In the genomic region with DNA sequence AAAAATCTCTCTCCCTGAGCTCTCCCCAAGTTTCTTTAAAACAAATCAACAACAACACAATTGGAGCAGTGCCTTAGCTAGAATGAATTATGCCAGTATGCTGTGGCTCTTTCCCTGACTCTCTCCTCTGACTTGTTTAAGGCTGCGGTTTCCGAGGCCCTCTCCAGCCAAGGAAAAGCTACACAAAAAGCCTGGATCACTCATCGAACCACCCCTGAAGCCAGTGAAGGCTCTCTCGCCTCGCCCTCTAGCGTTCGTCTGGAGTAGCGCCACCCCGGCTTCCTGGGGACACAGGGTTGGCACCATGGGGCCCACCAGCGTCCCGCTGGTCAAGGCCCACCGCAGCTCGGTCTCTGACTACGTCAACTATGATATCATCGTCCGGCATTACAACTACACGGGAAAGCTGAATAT, we compare ENCODE assay signal across 9 cellular contexts. TPM values are rescaled to one million over a fixed set of nuclear protein-coding genes. Genes with fewer than 3 reads are reported as not detected.
DNase-seq lines count a peak whose midpoint lies in the region; ATAC-seq, FAIRE-seq and TF ChIP-seq lines count a peak whose summit lies in the region.
"Had no signal": no experiment of that assay in that cellular context is flagged by ENCODE, and none has a peak within 500 bp of the region (broad histone marks: within the 10 kb centered on the region; RNA-seq: fewer than 3 reads in every experiment).

No MANE protein-coding gene starts in this region.

- H3K4me1 ChIP-seq in BLaER1 (peaks cover 49% of the 10 kb centered on the region), KMS-11 (ENCODE audit: low read depth, poor library complexity, severe bottlenecking) (peaks cover 29% of the 10 kb centered on the region), heart left ventricle (peaks cover 0 to 65% (median 35%) of the 10 kb centered on the region in 12 donors), tibial nerve (peaks cover 0 to 29% (median 17%) of the 10 kb centered on the region in 4 donors)

- H3F3A ChIP-seq in SU-DHL-6 (ENCODE audit: insufficient read depth), result no peaks in the 10 kb centered on the region; the same call in 1 of the 2 replicates

- H4K20me1 ChIP-seq in BLaER1 (0 out of 2 replicates have a peak, but pooled peaks cover 12% of the 10 kb centered on the region), KMS-11 (ENCODE audit: insufficient read depth) (no peaks in the 10 kb centered on the region), SU-DHL-6 (ENCODE audit: low read depth, low read length) (no peaks in the 10 kb centered on the region)

- TF ChIP-seq POLR2A in heart left ventricle (IDR thresholded peaks at IDR 0.05), result peak in 1 of 2 donors; percentile 41
- no peak for TF ChIP-seq POLR2A in tibial nerve (IDR thresholded peaks at IDR 0.05)

- H3K4me3 ChIP-seq in BLaER1, result peak overlapping the region; percentile 78
- no peak overlapping the region for H3K4me3 ChIP-seq in KMS-11 (IDR thresholded peaks at IDR 0.05; ENCODE audit: insufficient read depth, low read depth, low read length)
- H3K4me3 ChIP-seq in SU-DHL-6 (ENCODE audit: insufficient read depth, low read length, poor library complexity, severe bottlenecking), result no peak overlapping the region
- peak overlapping the region; percentile 60 to 88 (median 73) for H3K4me3 ChIP-seq in heart left ventricle
- peak overlapping the region; percentile 40 to 77 (median 64) for H3K4me3 ChIP-seq in tibial nerve

- DNase-seq in GM19239 (ENCODE audit: insufficient read length, low spot score) (no peak), heart left ventricle (peak; percentile 88 to 93 (median 90)), posterior cingulate gyrus (peak; percentile 58 to 95 (median 75)), tibial nerve (ENCODE audit: low spot score in 2 of 2) (peak; percentile 70 to 88)
- peak; percentile 73 for DNase-seq in activated naive CD8-positive, alpha-beta T cell treated with anti-CD3 and anti-CD28 coated beads, Interleukin-2, amount 50 U/mL, for 16 hours (ENCODE audit: low read depth, low spot score)

- 3 to 7% (median 5%) methylated on average over 17 of the region's 17 CpGs for WGBS in heart left ventricle, 4 donors
- 9 to 10% methylated on average over 17 of the region's 17 CpGs for WGBS in tibial nerve, 2 donors

- H2AFZ ChIP-seq in KMS-11 (ENCODE audit: low read depth), result no peak overlapping the region
- no peak overlapping the region for H2AFZ ChIP-seq in SU-DHL-6 (ENCODE audit: low read depth, low read length, severe bottlenecking)

- no peaks in the 10 kb centered on the region for H3K79me2 ChIP-seq in KMS-11 (ENCODE audit: insufficient read depth, low read depth)
- no peaks in the 10 kb centered on the region for H3K79me2 ChIP-seq in SU-DHL-6 (ENCODE audit: insufficient read depth, low read length)

- peak; percentile 96 for FAIRE-seq in GM19239 (lab: Jason Lieb, UNC)
- FAIRE-seq: TTC549 had no signal

- H3K4me2 ChIP-seq in BLaER1 (peak overlapping the region; percentile 95), KMS-11 (peak overlapping the region; percentile 23; the same call in 1 of the 2 replicates), SU-DHL-6 (ENCODE audit: low read depth, low read length, poor library complexity, severe bottlenecking) (peak overlapping the region; percentile 53)

- no peaks in the 10 kb centered on the region for H3K9me2 ChIP-seq in SU-DHL-6 (replicated peaks; ENCODE audit: insufficient read depth, low read length)

- H3K36me3 ChIP-seq in BLaER1, result peaks cover 23% of the 10 kb centered on the region
- no peaks in the 10 kb centered on the region for H3K36me3 ChIP-seq in KMS-11 (ENCODE audit: insufficient read depth)
- no peaks in the 10 kb centered on the region for H3K36me3 ChIP-seq in SU-DHL-6 (ENCODE audit: low read length)
- peaks cover 0 to 49% (median 34%) of the 10 kb centered on the region in 9 donors for H3K36me3 ChIP-seq in heart left ventricle
- no peaks in the 10 kb centered on the region for H3K36me3 ChIP-seq in tibial nerve

- peak overlapping the region; percentile 58; the same call in 1 of the 2 replicates for H3K9ac ChIP-seq in BLaER1
- H3K9ac ChIP-seq in KMS-11, result no peak overlapping the region
- H3K9ac ChIP-seq in SU-DHL-6 (ENCODE audit: low read length), result no peak overlapping the region

- TF ChIP-seq CTCF in KMS-11 (conservative IDR thresholded peaks at IDR 0.05; ENCODE audit: low read depth, low read length) (peak; percentile 85), SU-DHL-6 (IDR thresholded peaks at IDR 0.05; ENCODE audit: insufficient read depth, low read length, poor library complexity, severe bottlenecking) (peak; percentile 92), heart left ventricle (IDR thresholded peaks at IDR 0.05) (peak; percentile 90 to 98 (median 94)), tibial nerve (IDR thresholded peaks at IDR 0.05) (peak; percentile 85 to 95 (median 89))

- TF ChIP-seq EP300 in tibial nerve (IDR thresholded peaks at IDR 0.05), result peak in 1 of 2 donors; percentile 40

- H3K9me3 ChIP-seq in BLaER1 (no peaks in the 10 kb centered on the region), SU-DHL-6 (ENCODE audit: insufficient read depth, low read length) (no peaks in the 10 kb centered on the region), heart left ventricle (no peaks in the 10 kb centered on the region), tibial nerve (no peaks in the 10 kb centered on the region)

- H3K27me3 ChIP-seq in BLaER1 (peaks cover 35% of the 10 kb centered on the region), KMS-11 (ENCODE audit: insufficient read depth, low read depth) (peaks cover 10% of the 10 kb centered on the region), SU-DHL-6 (ENCODE audit: low read length) (no peaks in the 10 kb centered on the region), heart left ventricle (no peaks in the 10 kb centered on the region), tibial nerve (no peaks in the 10 kb centered on the region)

- H3K27ac ChIP-seq in BLaER1 (peak overlapping the region; percentile 28; the same call in 1 of the 2 replicates), KMS-11 (no peak overlapping the region), SU-DHL-6 (ENCODE audit: low read depth, low read length) (no peak overlapping the region), heart left ventricle (peak overlapping the region; percentile 63 to 99 (median 95)), tibial nerve (peak overlapping the region in 2 of 4 donors; percentile 32 to 83)

- intact Hi-C loops in heart left ventricle (cut with DNase I), result loop anchor here (2.0 to 10.0 kb wide), 17 partner anchors 48 to 318 kb away; a partner anchor contains a TSS
- intact Hi-C loops in posterior cingulate gyrus (cut with DNase I), result loop anchor here (5.0 to 10.0 kb wide), 3 partner anchors 101 to 316 kb away; a partner anchor contains a TSS

- ATAC-seq in heart left ventricle, result peak; percentile 37 to 73 (median 70)

RNA-seq across cellular contexts. Expression of a gene that starts 1.9 kb away (rescaled TPM):
- total RNA-seq in heart left ventricle (100 to 1,000 TPM in 2 of 9 donors, 10 to 100 TPM in 7; 40.6 to 175 (median 61.7) TPM), tibial nerve (100 to 1,000 TPM in 1 of 4 donors, 10 to 100 TPM in 3; 22.2 to 101 (median 59.4) TPM)
- polyA plus RNA-seq in heart left ventricle, result 10 to 100 TPM; 37.0 to 60.6 TPM

Comparison
In these comparisons a context has a peak if more than half of its experiments do, and no peak if none do; other contexts are left out.
1. H3K27ac ChIP-seq: peak in BLaER1 (single experiment) and heart left ventricle (12 of 12); none in KMS-11 (single experiment) and SU-DHL-6 (single experiment).
2. H3K4me2 ChIP-seq: peak in every context shown above with its lines; median percentile 95 in BLaER1; 53 in SU-DHL-6; 23 in KMS-11.
3. H3K4me3 ChIP-seq: peak in BLaER1 (single experiment), heart left ventricle (12 of 12) and tibial nerve (4 of 4); none in KMS-11 (single experiment) and SU-DHL-6 (single experiment).
4. Peak in every context shown above with its lines, with median percentiles within 50 percentile points of each other: CTCF ChIP-seq.